Comparison of ENCODE assay signal across 8 cellular contexts in genomic region chrX:52923781-52924241, GRCh38. TPM values are rescaled to one million over a fixed set of nuclear protein-coding genes. Genes with fewer than 3 reads are reported as not detected.
DNase-seq lines count a peak whose midpoint lies in the region; ATAC-seq and TF ChIP-seq lines count a peak whose summit lies in the region.

No MANE protein-coding gene starts in this region.

- TF ChIP-seq POLR2A in NB4 (IDR thresholded peaks at IDR 0.05; ENCODE audit: extremely low read depth, insufficient read length), result no peak

- H3K79me2 ChIP-seq in GM23248 (ENCODE audit: insufficient read depth), result no peaks in the 10 kb centered on the region

- DNase-seq in GM12864 (ENCODE audit: low read depth) (peak; percentile 51), GM23248 (peak; percentile 61), NB4 (ENCODE audit: low read depth) (peak; percentile 65), foreskin keratinocyte (peak; percentile 38 to 52), HuH-7 (ENCODE audit: low spot score) (no peak), NCI-H774 (lab: John Stamatoyannopoulos, UW) (no peak), NCI-H2196 treated with DMSO at 0.1 percent for 48 hours (lab: John Stamatoyannopoulos, UW; ENCODE audit: unreplicated experiment) (no peak)
- no peak for DNase-seq in activated CD4-positive, alpha-beta T cell treated with anti-CD3 and anti-CD28 coated beads, Interleukin-2, amount 50 U/mL, for 4 hours

- H3K9me3 ChIP-seq in GM23248 (ENCODE audit: low read depth), result no peaks in the 10 kb centered on the region

- in situ Hi-C loops in GM23248 (cut with MboI), result no loop called here

- H3K4me3 ChIP-seq in GM12864 (ENCODE audit: low read depth, low read length), result peak overlapping the region; percentile 51
- no peak overlapping the region for H3K4me3 ChIP-seq in GM23248
- H3K4me3 ChIP-seq in NB4 (ENCODE audit: low read depth, low read length), result no peak overlapping the region

- H3K4me1 ChIP-seq in GM23248 (ENCODE audit: insufficient read depth) (peaks cover 9% of the 10 kb centered on the region; the same call in 1 of the 2 replicates), foreskin keratinocyte (peaks cover 3% of the 10 kb centered on the region)

- no peaks in the 10 kb centered on the region for H3K36me3 ChIP-seq in GM23248 (ENCODE audit: low read depth)

- TF ChIP-seq CTCF in GM12864 (IDR thresholded peaks at IDR 0.05; ENCODE audit: low read depth, low read length, missing control alignments) (no peak), NB4 (IDR thresholded peaks at IDR 0.05; ENCODE audit: low read depth, low read length) (no peak), foreskin keratinocyte (conservative IDR thresholded peaks at IDR 0.05) (no peak)

- peak overlapping the region; percentile 53; the same call in 1 of the 2 replicates for H2AFZ ChIP-seq in GM23248

- H3K27me3 ChIP-seq in GM23248 (replicated peaks; ENCODE audit: insufficient read depth), result no peaks in the 10 kb centered on the region
- no peaks in the 10 kb centered on the region for H3K27me3 ChIP-seq in foreskin keratinocyte

- H3F3A ChIP-seq in GM23248 (ENCODE audit: insufficient read depth), result peaks cover 18% of the 10 kb centered on the region; the same call in 1 of the 2 replicates

- no peaks in the 10 kb centered on the region for H4K20me1 ChIP-seq in GM23248 (ENCODE audit: insufficient read depth)

- peak overlapping the region; percentile 50 for H3K9ac ChIP-seq in GM23248

- peak; percentile 55 for ATAC-seq in foreskin keratinocyte

- WGBS in GM23248 (ENCODE audit: low coverage in 1 of 2, low lambda C conversion rate in 2 of 2, missing lambda C conversion rate in 2 of 2), 2 experiments, result 44 to 48% methylated on average over 4 of the region's 4 CpGs

- H3K9me2 ChIP-seq in GM23248 (ENCODE audit: insufficient read depth), result no peaks in the 10 kb centered on the region

- peak overlapping the region; percentile 27 for H3K4me2 ChIP-seq in GM23248 (ENCODE audit: unreplicated experiment)

- peak overlapping the region; percentile 56 for H3K27ac ChIP-seq in GM23248
- no peak overlapping the region for H3K27ac ChIP-seq in foreskin keratinocyte

RNA-seq across cellular contexts. Expression of gene FAM156B, which starts 26.7 kb away (rescaled TPM):
- 24.5 and 31.1 TPM in 2 replicates for total RNA-seq in GM23248 (2014; rRNA removed; shearing (Covaris generic))
- polyA plus RNA-seq in GM23248 (2016; fragmentation: Nextera tagmentation; extraction: Ambion mirVana) (17.1 and 22.6 TPM in 2 replicates), foreskin keratinocyte (9.3 and 11.3 TPM in 2 replicates)
- total RNA-seq in foreskin keratinocyte, result 6.4 and 10.5 TPM in 2 replicates

RNA-seq across cellular contexts. Expression of gene FAM156A, which starts 34.5 kb away (rescaled TPM):
- 17.4 and 67.5 TPM in 2 replicates for total RNA-seq in GM23248 (2014; rRNA removed; shearing (Covaris generic))
- 19.8 and 31.7 TPM in 2 replicates for polyA plus RNA-seq in GM23248 (2016; fragmentation: Nextera tagmentation; extraction: Ambion mirVana)
- total RNA-seq in foreskin keratinocyte, result 7.8 and 9.5 TPM in 2 replicates
- polyA plus RNA-seq in foreskin keratinocyte, result 4.7 and 5.8 TPM in 2 replicates

RNA-seq across cellular contexts. Expression of gene XAGE3, which starts 55.9 kb away (rescaled TPM):
- total RNA-seq in GM23248 (2014; rRNA removed; shearing (Covaris generic)), result not detected in 2 replicates
- polyA plus RNA-seq in GM23248 (2016; fragmentation: Nextera tagmentation; extraction: Ambion mirVana), result not detected in 2 replicates
- total RNA-seq in foreskin keratinocyte, result not detected in 2 replicates
- polyA plus RNA-seq in foreskin keratinocyte, result not detected in 2 replicates

Comparison
In these comparisons a context has a peak if more than half of its experiments do, and no peak if none do; other contexts are left out.
1. DNase-seq: peak in GM12864 (single experiment), GM23248 (single experiment), NB4 (single experiment) and foreskin keratinocyte (2 of 2); none in HuH-7 (single experiment), NCI-H774 (single experiment), activated CD4-positive, alpha-beta T cell treated with anti-CD3 and anti-CD28 coated beads, Interleukin-2, amount 50 U/mL, for 4 hours (0 of 2) and NCI-H2196 treated with DMSO at 0.1 percent for 48 hours (single experiment).